21 cellular contexts compared by ENCODE assay signal in genomic region chr19:10372698-10373097, GRCh38. TPM values are rescaled to one million over a fixed set of nuclear protein-coding genes. Genes with fewer than 3 reads are reported as not detected.
A peak's percentile ranks its signal among the peaks of the same experiment; 100 is the strongest.
DNase-seq lines count a peak whose midpoint lies in the region; ATAC-seq and TF ChIP-seq lines count a peak whose summit lies in the region.
"Had no signal": no experiment of that assay in that cellular context is flagged by ENCODE, and none has a peak within 500 bp of the region (broad histone marks: within the 10 kb centered on the region; RNA-seq: fewer than 3 reads in every experiment).

No MANE protein-coding gene starts in this region.

- intact Hi-C loops in CD14-positive monocyte (cut with micrococcal nuclease), result loop anchor here (5.0 kb wide), 1 partner anchor 40 kb away; the partner anchor contains the start of gene RAVER1 (in 2 of the 2)
- intact Hi-C loops in naive thymus-derived CD4-positive, alpha-beta T cell (cut with micrococcal nuclease), result no loop called here
- intact Hi-C loops in sciatic nerve (cut with DNase I), result no loop called here

- H3K9me3 ChIP-seq in naive thymus-derived CD4-positive, alpha-beta T cell (ENCODE audit: control insufficient read depth in 2 of 3, low read length in 3 of 3), result no peaks in the 10 kb centered on the region

- DNase-seq in CD14-positive monocyte (ENCODE audit: low spot score), result peak; percentile 89
- DNase-seq in NB4 (ENCODE audit: low read depth), result peak; percentile 100
- peak; percentile 93 for DNase-seq in SKM-1 (lab: John Stamatoyannopoulos, UW; ENCODE audit: unreplicated experiment)
- DNase-seq in naive thymus-derived CD4-positive, alpha-beta T cell, result no peak
- no peak for DNase-seq in SHP77 treated with DMSO at 0.1 percent for 48 hours (lab: John Stamatoyannopoulos, UW)
- no peak for DNase-seq in ecto neural progenitor cell (ENCODE audit: low spot score)
- no peak for DNase-seq in sciatic nerve (ENCODE audit: low spot score)
- DNase-seq: Calu3; CD4-positive, alpha-beta T cell; GOT3; HFFc6; NCI-H1417; NCI-H1930; NCI-H2171 treated with DMSO at 0.1 percent for 48 hours; NCI-H510A; PC-9 had no signal

- no peak overlapping the region for H3K27ac ChIP-seq in naive thymus-derived CD4-positive, alpha-beta T cell (ENCODE audit: low read depth, low read length)
- H3K27ac ChIP-seq: PC-9 had no signal

- H3K27me3 ChIP-seq in naive thymus-derived CD4-positive, alpha-beta T cell (ENCODE audit: control insufficient read depth in 2 of 2, insufficient read depth in 2 of 2, low read length in 2 of 2), result no peaks in the 10 kb centered on the region

- H3K36me3 ChIP-seq in naive thymus-derived CD4-positive, alpha-beta T cell (ENCODE audit: control insufficient read depth in 2 of 3, insufficient read depth in 3 of 3, low read length in 3 of 3), result peaks cover 4 to 45% (median 5%) of the 10 kb centered on the region in 3 experiments

- no peak for TF ChIP-seq POLR2A in NB4 (IDR thresholded peaks at IDR 0.05; ENCODE audit: extremely low read depth, insufficient read length)

- no peaks in the 10 kb centered on the region for H3K4me1 ChIP-seq in naive thymus-derived CD4-positive, alpha-beta T cell (ENCODE audit: control insufficient read depth in 2 of 2, insufficient read depth in 2 of 2, low read length in 2 of 2)

- POLR2A ChIA-PET in naive thymus-derived CD4-positive, alpha-beta T cell (lab: Charles Lee), result no interaction called here

- peaks cover 44 to 76% of the 10 kb centered on the region in 2 donors for H3K36me3 Mint-ChIP-seq in CD14-positive monocyte
- H3K36me3 Mint-ChIP-seq in naive thymus-derived CD4-positive, alpha-beta T cell, result peaks cover 0 to 22% (median 9%) of the 10 kb centered on the region in 5 donors

- peak overlapping the region; percentile 13 for H3K4me3 ChIP-seq in NB4 (ENCODE audit: low read depth, low read length)
- H3K4me3 ChIP-seq in naive thymus-derived CD4-positive, alpha-beta T cell (ENCODE audit: low read length), result no peak overlapping the region
- H3K4me3 ChIP-seq: GM12878, K562, PC-9 had no signal

- peaks cover 35% of the 10 kb centered on the region for H3K4me1 Mint-ChIP-seq in CD14-positive monocyte
- H3K4me1 Mint-ChIP-seq in naive thymus-derived CD4-positive, alpha-beta T cell, result peaks cover 4 to 8% (median 5%) of the 10 kb centered on the region in 7 donors

- H3K27me3 Mint-ChIP-seq in CD14-positive monocyte (ENCODE audit: low read depth in 3 of 3), result no peaks in the 10 kb centered on the region
- H3K27me3 Mint-ChIP-seq in naive thymus-derived CD4-positive, alpha-beta T cell, result no peaks in the 10 kb centered on the region
- H3K27me3 Mint-ChIP-seq: CD4-positive, alpha-beta T cell had no signal

- no peaks in the 10 kb centered on the region for H3K9me3 Mint-ChIP-seq in CD14-positive monocyte
- H3K9me3 Mint-ChIP-seq in naive thymus-derived CD4-positive, alpha-beta T cell, result no peaks in the 10 kb centered on the region
- H3K9me3 Mint-ChIP-seq: CD4-positive, alpha-beta T cell; HFFc6 had no signal

- TF ChIP-seq CTCF in CD14-positive monocyte (IDR thresholded peaks at IDR 0.05), result no peak
- peak; percentile 71 for TF ChIP-seq CTCF in NB4 (IDR thresholded peaks at IDR 0.05; ENCODE audit: low read depth, low read length)

- ATAC-seq in naive thymus-derived CD4-positive, alpha-beta T cell, result peak; percentile 74
- ATAC-seq in GM19324 (IDR thresholded peaks at IDR 0.05; ENCODE audit: low FRiP score, unreplicated experiment), result no peak
- ATAC-seq in sciatic nerve, result no peak
- ATAC-seq: K562, SK-N-SH treated with all-trans-retinoic acid at 6 μM for 48 hours had no signal

- H3K4me3 Mint-ChIP-seq in CD14-positive monocyte, result peak overlapping the region; percentile 39 to 65
- no peak overlapping the region for H3K4me3 Mint-ChIP-seq in naive thymus-derived CD4-positive, alpha-beta T cell
- H3K4me3 Mint-ChIP-seq: CD4-positive, alpha-beta T cell; HFFc6 had no signal

- peak overlapping the region; percentile 96 to 99 (median 97) for H3K27ac Mint-ChIP-seq in CD14-positive monocyte
- H3K27ac Mint-ChIP-seq in naive thymus-derived CD4-positive, alpha-beta T cell, result no peak overlapping the region
- H3K27ac Mint-ChIP-seq: CD4-positive, alpha-beta T cell; HFFc6 had no signal

- CTCF ChIA-PET in naive thymus-derived CD4-positive, alpha-beta T cell (lab: Charles Lee), result interaction anchor here (0.9 to 1.4 kb wide), 2 partner anchors 101 to 393 kb away, joined by 3 to 4 read pairs; no protein-coding TSS in a partner anchor

RNA-seq across cellular contexts. Expression of gene TYK2, which starts 7.7 kb away (rescaled TPM):
- polyA plus RNA-seq in CD14-positive monocyte, result 100 to 1,000 TPM in 1 of 2 donors, 10 to 100 TPM in 1; 82.9 to 113 TPM
- 100 to 1,000 TPM; 224 to 346 (median 284) TPM for total RNA-seq in naive thymus-derived CD4-positive, alpha-beta T cell
- polyA plus RNA-seq in naive thymus-derived CD4-positive, alpha-beta T cell, result 10 to 100 TPM; 45.4 to 55.6 TPM
- 128 TPM for total RNA-seq in sciatic nerve

RNA-seq across cellular contexts. Expression of gene CDC37, which starts 30.6 kb away (rescaled TPM):
- polyA plus RNA-seq in CD14-positive monocyte, result 10 to 100 TPM; 49.3 to 54.9 TPM
- 100 to 1,000 TPM; 169 to 229 (median 180) TPM for total RNA-seq in naive thymus-derived CD4-positive, alpha-beta T cell
- polyA plus RNA-seq in naive thymus-derived CD4-positive, alpha-beta T cell, result 10 to 100 TPM; 62.8 to 99.2 TPM
- 128 TPM for total RNA-seq in sciatic nerve

RNA-seq across cellular contexts. Expression of gene ICAM3, which starts 33.3 kb away (rescaled TPM):
- polyA plus RNA-seq in CD14-positive monocyte, result 100 to 1,000 TPM; 189 to 234 TPM
- total RNA-seq in naive thymus-derived CD4-positive, alpha-beta T cell, result 100 to 1,000 TPM; 165 to 202 (median 189) TPM
- 100 to 1,000 TPM; 229 to 244 TPM for polyA plus RNA-seq in naive thymus-derived CD4-positive, alpha-beta T cell
- total RNA-seq in sciatic nerve, result 10.5 TPM
- total RNA-seq: M059J had no signal

RNA-seq across cellular contexts. Expression of gene RAVER1, which starts 39.4 kb away (rescaled TPM):
- polyA plus RNA-seq in CD14-positive monocyte, result 1 to 10 TPM; 6.0 to 9.0 TPM
- total RNA-seq in naive thymus-derived CD4-positive, alpha-beta T cell, result 10 to 100 TPM; 43.2 to 81.1 (median 50.2) TPM
- polyA plus RNA-seq in naive thymus-derived CD4-positive, alpha-beta T cell, result 10 to 100 TPM; 15.6 to 31.9 TPM
- total RNA-seq in sciatic nerve, result 20.3 TPM

RNA-seq across cellular contexts. Expression of gene PDE4A, which starts 47.6 kb away (rescaled TPM):
- 1 to 10 TPM; 4.7 to 5.8 TPM for polyA plus RNA-seq in CD14-positive monocyte
- 10 to 100 TPM in 2 of 5 experiments, 1 to 10 TPM in 2, under 1 TPM in 1; 0.59 to 51.8 (median 5.0) TPM for total RNA-seq in naive thymus-derived CD4-positive, alpha-beta T cell
- 1 to 10 TPM in 1 of 2 donors, under 1 TPM in 1; 0.47 to 2.0 TPM for polyA plus RNA-seq in naive thymus-derived CD4-positive, alpha-beta T cell
- 11.0 TPM for total RNA-seq in sciatic nerve

Comparison
In these comparisons a context has a peak if more than half of its experiments do, and no peak if none do; other contexts are left out.
1. DNase-seq: peak in CD14-positive monocyte (single experiment), NB4 (single experiment) and SKM-1 (single experiment); none in naive thymus-derived CD4-positive, alpha-beta T cell (0 of 9), SHP77 treated with DMSO at 0.1 percent for 48 hours (single experiment), ecto neural progenitor cell (single experiment) and sciatic nerve (single experiment).
2. H3K27ac Mint-ChIP-seq: peak in CD14-positive monocyte (7 of 7); none in naive thymus-derived CD4-positive, alpha-beta T cell (0 of 9).
3. H3K4me3 Mint-ChIP-seq: peak in CD14-positive monocyte (2 of 2); none in naive thymus-derived CD4-positive, alpha-beta T cell (0 of 10).
4. RNA of gene ICAM3, which starts 33.3 kb away (total RNA-seq): 165 to 202 TPM in naive thymus-derived CD4-positive, alpha-beta T cell; 10.5 TPM in sciatic nerve (single experiment); every median in the first group is over 10 times any median in the second.
5. intact Hi-C loops: an anchor here in CD14-positive monocyte (5.0 kb wide); none called in naive thymus-derived CD4-positive, alpha-beta T cell and sciatic nerve.